ENCODE assay signal across 12 cellular contexts in the genomic region with DNA sequence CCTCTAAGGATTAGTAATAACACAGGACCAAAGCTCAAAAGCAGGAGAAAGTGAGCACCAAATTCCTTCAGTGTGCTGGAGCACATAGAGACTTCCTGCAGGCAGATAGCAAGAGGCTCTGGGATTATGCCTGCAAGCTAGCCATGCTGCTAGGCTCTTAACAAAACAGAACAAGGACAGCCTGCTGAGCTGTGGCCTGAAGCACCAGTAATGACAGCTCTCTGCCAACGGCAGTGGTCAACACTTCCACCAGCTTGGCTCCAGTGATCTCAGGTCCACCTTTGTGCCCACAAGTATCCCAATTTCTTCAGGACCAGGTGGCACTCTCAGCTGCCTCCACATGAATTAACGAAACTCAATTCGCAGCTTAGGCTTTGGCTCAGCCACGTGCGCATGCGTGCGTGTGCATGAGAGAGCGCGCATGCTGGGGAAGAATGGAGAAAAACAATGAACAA.
A peak's percentile ranks its signal among the peaks of the same experiment; 100 is the strongest.
DNase-seq lines count a peak whose midpoint lies in the region; ATAC-seq and TF ChIP-seq lines count a peak whose summit lies in the region.
"Had no signal": no experiment of that assay in that cellular context is flagged by ENCODE, and none has a peak within 500 bp of the region (broad histone marks: within the 10 kb centered on the region; RNA-seq: fewer than 3 reads in every experiment).

No MANE protein-coding gene starts in this region.

- H3K36me3 ChIP-seq in heart right ventricle = peaks cover 0 to 44% (median 0%) of the 10 kb centered on the region in 9 donors
- H3K36me3 ChIP-seq in trophoblast cell (ENCODE audit: control insufficient read depth in 1 of 2, insufficient read depth in 2 of 2, low read length in 2 of 2) = peaks cover 18 to 29% of the 10 kb centered on the region in 2 experiments
- H3K36me3 ChIP-seq: thoracic aorta had no signal

- peak overlapping the region; percentile 44 for H3K27ac ChIP-seq in VCaP
- peak overlapping the region in 9 of 10 donors; percentile 18 to 81 (median 35) for H3K27ac ChIP-seq in heart right ventricle
- no peak overlapping the region for H3K27ac ChIP-seq in trophoblast cell (ENCODE audit: low read depth, low read length)
- H3K27ac ChIP-seq: thoracic aorta had no signal

- intact Hi-C loops in heart right ventricle (cut with DNase I) = no loop called here

- H3K23ac ChIP-seq in trophoblast cell (ENCODE audit: low read length) = no peak overlapping the region

- no peak overlapping the region for H4K12ac ChIP-seq in trophoblast cell (ENCODE audit: low read depth, low read length)

- H4K8ac ChIP-seq in trophoblast cell (ENCODE audit: low read depth, low read length) = no peak overlapping the region

- H3K9me3 ChIP-seq in heart right ventricle (no peaks in the 10 kb centered on the region), trophoblast cell (ENCODE audit: insufficient read depth, low read depth, low read length) (peaks cover 2% of the 10 kb centered on the region)
- H3K9me3 ChIP-seq: thoracic aorta had no signal

- no peak overlapping the region for H2BK5ac ChIP-seq in trophoblast cell (ENCODE audit: low read depth, low read length, poor library complexity)

- DNase-seq in Caki2 (ENCODE audit: low read depth) (peak; percentile 56), heart right ventricle (no peak), trophoblast cell (no peak), GM03348 (ENCODE audit: low spot score) (no peak), NCI-H1694 treated with DMSO at 0.1 percent for 48 hours (lab: John Stamatoyannopoulos, UW) (no peak), NCI-H146 treated with DMSO at 0.1 percent for 48 hours (lab: John Stamatoyannopoulos, UW; ENCODE audit: unreplicated experiment) (no peak), NCI-H1436 (lab: John Stamatoyannopoulos, UW) (no peak)
- DNase-seq: activated T-cell treated with anti-CD3 and anti-CD28 coated beads, Interleukin-2, amount 50 U/mL, for 72 hours; KG1; small intestine had no signal

- TF ChIP-seq CTCF in VCaP (conservative IDR thresholded peaks at IDR 0.05) = no peak
- TF ChIP-seq CTCF in heart right ventricle (IDR thresholded peaks at IDR 0.05) = no peak

- no peak overlapping the region for H2AFZ ChIP-seq in trophoblast cell (ENCODE audit: insufficient read depth, low read length, poor library complexity)

- in situ Hi-C loops in Caki2 (cut with HindIII; ENCODE audit: low pct_unique_long_range_greater_than_20kb, low sequenced_read_pairs) = no loop called here

- H3K27me3 ChIP-seq in heart right ventricle (no peaks in the 10 kb centered on the region), trophoblast cell (ENCODE audit: insufficient read depth, low read length) (no peaks in the 10 kb centered on the region)

- 82 to 85% methylated on average over 9 of the region's 9 CpGs for WGBS in heart right ventricle, 2 donors
- WGBS in trophoblast cell (ENCODE audit: extremely low coverage, insufficient coverage, insufficient read length) = no CpG with 5 or more reads among the region's 9 CpGs

- H3K9ac ChIP-seq in trophoblast cell (ENCODE audit: low read length) = no peak overlapping the region

- peaks cover 3% of the 10 kb centered on the region for H3K79me2 ChIP-seq in trophoblast cell (ENCODE audit: control insufficient read depth, insufficient read depth, low read length, poor library complexity)

- ATAC-seq in heart right ventricle = peak in 6 of 8 donors; percentile 15 to 54 (median 32)
- ATAC-seq: activated T-cell treated with anti-CD3 and anti-CD28 coated beads, Interleukin-2, amount 50 U/mL, for 72 hours had no signal

- peaks cover 22 to 100% (median 97%) of the 10 kb centered on the region in 9 donors for H3K4me1 ChIP-seq in heart right ventricle
- H3K4me1 ChIP-seq in trophoblast cell (ENCODE audit: control insufficient read depth in 1 of 2, insufficient read depth in 2 of 2, low read length in 2 of 2) = peaks cover 13 to 22% of the 10 kb centered on the region in 2 experiments

- no peak overlapping the region for H2AK5ac ChIP-seq in trophoblast cell (ENCODE audit: low read length)

- H3K4me3 ChIP-seq in heart right ventricle (no peak overlapping the region), trophoblast cell (ENCODE audit: low read depth, low read length) (peak overlapping the region; percentile 39)
- H3K4me3 ChIP-seq: thoracic aorta had no signal

- no peak overlapping the region for H3K14ac ChIP-seq in trophoblast cell (ENCODE audit: low read length)

- H4K91ac ChIP-seq in trophoblast cell (ENCODE audit: low read depth, low read length) = no peak overlapping the region

- no peak overlapping the region for H3K18ac ChIP-seq in trophoblast cell (ENCODE audit: low read length)

- H3K4me2 ChIP-seq in trophoblast cell (ENCODE audit: low read length) = no peak overlapping the region

- H3K4ac ChIP-seq in trophoblast cell (ENCODE audit: low read depth, low read length) = no peak overlapping the region

- H2BK120ac ChIP-seq in trophoblast cell (ENCODE audit: insufficient read depth, low read length, poor library complexity) = no peak overlapping the region

- no peak overlapping the region for H2BK12ac ChIP-seq in trophoblast cell (ENCODE audit: low read length)

- H3K79me1 ChIP-seq in trophoblast cell (ENCODE audit: low read length) = peaks cover 2% of the 10 kb centered on the region
